ENCODE assay signal across 10 cellular contexts in the genomic region with DNA sequence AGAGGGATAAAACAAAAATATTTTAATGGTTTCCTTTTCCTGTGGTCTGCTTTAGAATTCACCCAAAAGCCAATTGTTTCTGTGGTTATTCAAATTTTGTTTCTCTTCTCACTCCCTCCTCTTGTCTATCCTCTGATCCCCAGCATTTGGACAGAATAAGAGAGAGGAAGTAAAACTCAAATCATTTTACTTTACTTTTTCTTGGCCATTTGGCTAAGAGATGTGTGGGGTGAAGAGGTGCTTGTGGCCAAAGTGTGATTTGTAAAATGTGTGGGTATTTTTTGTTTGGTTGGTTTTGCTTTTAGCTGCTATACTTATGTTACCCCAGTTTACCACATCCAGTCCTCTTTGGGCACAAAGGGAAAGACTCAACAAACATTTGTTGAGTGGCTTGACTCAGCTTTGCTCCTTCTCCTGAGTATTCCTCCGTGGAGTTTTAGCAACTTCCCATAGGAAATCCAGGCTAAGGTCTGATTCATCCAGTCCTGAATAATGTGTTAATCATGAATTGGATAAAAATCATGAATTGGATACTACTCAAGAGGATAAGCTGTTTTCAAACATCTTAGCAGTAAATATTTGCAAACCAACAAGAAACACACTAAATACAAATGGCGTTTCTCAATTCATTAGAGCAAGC.
DNase-seq lines count a peak whose midpoint lies in the region; ATAC-seq and TF ChIP-seq lines count a peak whose summit lies in the region.
"Had no signal": no experiment of that assay in that cellular context is flagged by ENCODE, and none has a peak within 500 bp of the region (broad histone marks: within the 10 kb centered on the region; RNA-seq: fewer than 3 reads in every experiment).

No MANE protein-coding gene starts in this region.

- no peaks in the 10 kb centered on the region for H4K20me1 ChIP-seq in OCI-LY7 (ENCODE audit: insufficient read depth, low read length)

- ATAC-seq in GM18907 (IDR thresholded peaks at IDR 0.05; ENCODE audit: unreplicated experiment), result peak; percentile 91
- peak; percentile 91 for ATAC-seq in HG02852 (IDR thresholded peaks at IDR 0.05; ENCODE audit: unreplicated experiment)
- ATAC-seq in sciatic nerve, result peak; percentile 14

- TF ChIP-seq CTCF in OCI-LY7 (conservative IDR thresholded peaks at IDR 0.05; ENCODE audit: low read length) (no peak), dorsolateral prefrontal cortex (IDR thresholded peaks at IDR 0.05 in 54 of 56, conservative IDR thresholded peaks at IDR 0.05 in 2 of 56; ENCODE audit: low read depth in 1 of 56, partially characterized antibody in 56 of 56) (no peak)

- no TSS peak for BruUV-seq in OCI-LY7 (replicated peaks; lab: Mats Ljungman, UMichigan)

- H3K27me3 ChIP-seq in dorsolateral prefrontal cortex, result peaks cover 0 to 4% (median 0%) of the 10 kb centered on the region in 45 donors

- H3K4me3 ChIP-seq in OCI-LY7 (ENCODE audit: low read depth, low read length, poor library complexity, severe bottlenecking), result no peak overlapping the region
- H3K4me3 ChIP-seq in dorsolateral prefrontal cortex, result no peak overlapping the region
- H3K4me3 ChIP-seq: thoracic aorta had no signal

- H3K27ac ChIP-seq in OCI-LY7 (ENCODE audit: low read depth, low read length, poor library complexity, severe bottlenecking) (no peak overlapping the region), dorsolateral prefrontal cortex (no peak overlapping the region)
- H3K27ac ChIP-seq: HL-60 had no signal

- H3K9me3 ChIP-seq in OCI-LY7 (ENCODE audit: low read length), result no peaks in the 10 kb centered on the region
- H3K9me3 ChIP-seq: thoracic aorta had no signal

- no peaks in the 10 kb centered on the region for H3K9me2 ChIP-seq in OCI-LY7 (ENCODE audit: insufficient read depth, low read length)

- POLR2A ChIA-PET in OCI-LY7 (lab: Charles Lee), result interaction anchor here (0.6 to 0.9 kb wide), 3 partner anchors 11 to 106 kb away, joined by 3 to 8 read pairs (median 4); no protein-coding TSS in a partner anchor

- H3K36me3 ChIP-seq in OCI-LY7 (ENCODE audit: insufficient read depth, low read length), result no peaks in the 10 kb centered on the region
- H3K36me3 ChIP-seq: thoracic aorta had no signal

- CTCF ChIA-PET in OCI-LY7 (lab: Charles Lee; ENCODE audit: unreplicated experiment), result no interaction called here

- no peaks in the 10 kb centered on the region for H3K79me2 ChIP-seq in OCI-LY7 (ENCODE audit: insufficient read depth, low read depth, low read length)

- DNase-seq in OCI-LY7 (ENCODE audit: low spot score), result peak; percentile 4
- no peak for DNase-seq in sciatic nerve (ENCODE audit: low spot score)
- DNase-seq in dorsolateral prefrontal cortex, result no peak
- no peak for DNase-seq in SK-N-DZ (ENCODE audit: low spot score)
- no peak for DNase-seq in HuH-7.5 (ENCODE audit: low spot score)
- DNase-seq in AML-193 (lab: John Stamatoyannopoulos, UW), result no peak

- peaks cover 10% of the 10 kb centered on the region for H3K4me1 ChIP-seq in OCI-LY7 (ENCODE audit: insufficient read depth, low read length, poor library complexity, severe bottlenecking)

- intact Hi-C loops in OCI-LY7 (cut with micrococcal nuclease; ENCODE audit: unreplicated experiment) (no loop called here), sciatic nerve (cut with DNase I) (loop anchor here (1.0 kb wide), 1 partner anchor 22 kb away; no protein-coding TSS in a partner anchor), dorsolateral prefrontal cortex (cut with DNase I) (no loop called here)

- peak overlapping the region; percentile 17; the same call in 1 of the 2 replicates for H3K4me2 ChIP-seq in OCI-LY7 (ENCODE audit: low read length)

- H2AFZ ChIP-seq in OCI-LY7 (ENCODE audit: low read length), result no peak overlapping the region

Comparison
In these comparisons a context has a peak if more than half of its experiments do, and no peak if none do; other contexts are left out.
1. ATAC-seq: peak in every context shown above with its lines; median percentile 91 in GM18907; 91 in HG02852; 14 in sciatic nerve.